ENCODE assay signal across 13 cellular contexts in genomic region chr5:131282235-131282634, GRCh38. TPM values are rescaled to one million over a fixed set of nuclear protein-coding genes. Genes with fewer than 3 reads are reported as not detected.
DNase-seq lines count a peak whose midpoint lies in the region; ATAC-seq and TF ChIP-seq lines count a peak whose summit lies in the region.
"Had no signal": no experiment of that assay in that cellular context is flagged by ENCODE, and none has a peak within 500 bp of the region (broad histone marks: within the 10 kb centered on the region; RNA-seq: fewer than 3 reads in every experiment).

No MANE protein-coding gene starts in this region.

- DNase-seq in ACHN (peak; percentile 16), Karpas-422 (no peak), T47D (ENCODE audit: low read depth in 1 of 2, low spot score in 1 of 2) (peak; percentile 23 to 45), BE2C (no peak), NCI-H526 treated with DMSO at 0.1 percent for 48 hours (lab: John Stamatoyannopoulos, UW) (no peak), SKM-1 (lab: John Stamatoyannopoulos, UW; ENCODE audit: unreplicated experiment) (no peak)
- DNase-seq: NCI-H1092 treated with DMSO at 0.1 percent for 48 hours; NK-92 treated with Interleukin-12 subunit alpha and Interleukin-12 subunit beta, amount 100 ng/mL, for 24 hours; sigmoid colon had no signal

- no peaks in the 10 kb centered on the region for H4K20me1 ChIP-seq in Karpas-422 (ENCODE audit: insufficient read depth, low read depth, low read length)

- H3K27me3 ChIP-seq in Karpas-422 (ENCODE audit: low read length) (no peaks in the 10 kb centered on the region), mucosa of stomach (ENCODE audit: control insufficient read depth, insufficient read depth, low read length) (no peaks in the 10 kb centered on the region), BE2C (no peaks in the 10 kb centered on the region)
- H3K27me3 ChIP-seq: BLaER1 treated with 17β-estradiol and CSF1 and Interleukin-3, amounts not matched to agents 10 nM and 100 nM; gastroesophageal sphincter; sigmoid colon had no signal

- peaks cover 95% of the 10 kb centered on the region for H3K79me2 ChIP-seq in Karpas-422 (ENCODE audit: low read length)

- H3K36me3 ChIP-seq in Karpas-422 (ENCODE audit: insufficient read depth, low read length) (peaks cover 20% of the 10 kb centered on the region; the same call in 1 of the 2 replicates), mucosa of stomach (ENCODE audit: control insufficient read depth, insufficient read depth, low read length) (no peaks in the 10 kb centered on the region), BE2C (no peaks in the 10 kb centered on the region)
- H3K36me3 ChIP-seq: gastroesophageal sphincter, sigmoid colon had no signal

- H3K4me3 ChIP-seq in Karpas-422 (ENCODE audit: low read length): no peak overlapping the region
- no peak overlapping the region for H3K4me3 ChIP-seq in mucosa of stomach (ENCODE audit: low read length)
- no peak overlapping the region for H3K4me3 ChIP-seq in BE2C (ENCODE audit: low read depth, low read length)
- H3K4me3 ChIP-seq: BLaER1 treated with 17β-estradiol and CSF1 and Interleukin-3, amounts not matched to agents 10 nM and 100 nM; gastroesophageal sphincter; sigmoid colon had no signal

- in situ Hi-C loops in ACHN (cut with HindIII; ENCODE audit: low pct_ligation_motif_present, low pct_unique_long_range_greater_than_20kb, low sequenced_read_pairs): no loop called here
- in situ Hi-C loops in T47D (cut with HindIII; ENCODE audit: low pct_unique_long_range_greater_than_20kb, low sequenced_read_pairs): no loop called here

- TF ChIP-seq CTCF in BE2C (IDR thresholded peaks at IDR 0.05; ENCODE audit: low read depth, low read length): no peak

- H2AFZ ChIP-seq in Karpas-422 (ENCODE audit: low read length): no peak overlapping the region

- ATAC-seq in HG02852 (IDR thresholded peaks at IDR 0.05; ENCODE audit: unreplicated experiment): no peak
- ATAC-seq: gastroesophageal sphincter had no signal

- peak overlapping the region; percentile 67; the same call in 1 of the 2 replicates for H3K27ac ChIP-seq in Karpas-422 (ENCODE audit: low read length)
- H3K27ac ChIP-seq: BLaER1 treated with 17β-estradiol and CSF1 and Interleukin-3, amounts not matched to agents 10 nM and 100 nM; gastroesophageal sphincter; sigmoid colon had no signal

- H3K9me3 ChIP-seq in Karpas-422 (ENCODE audit: low read length): no peaks in the 10 kb centered on the region
- no peaks in the 10 kb centered on the region for H3K9me3 ChIP-seq in mucosa of stomach (ENCODE audit: control insufficient read depth, low read length)
- no peaks in the 10 kb centered on the region; the same call in 1 of the 2 replicates for H3K9me3 ChIP-seq in BE2C
- H3K9me3 ChIP-seq: gastroesophageal sphincter, sigmoid colon had no signal

- H3K4me1 ChIP-seq in Karpas-422 (ENCODE audit: low read length) (peaks cover 65% of the 10 kb centered on the region), mucosa of stomach (ENCODE audit: control insufficient read depth, insufficient read depth, low read length) (peaks cover 24% of the 10 kb centered on the region), BE2C (no peaks in the 10 kb centered on the region)

- H3K4me2 ChIP-seq in Karpas-422 (ENCODE audit: low read depth, low read length, poor library complexity, severe bottlenecking): no peak overlapping the region

- H3K9ac ChIP-seq in Karpas-422 (ENCODE audit: low read length) (no peak overlapping the region), mucosa of stomach (ENCODE audit: low read length) (peak overlapping the region; percentile 72)

- H3K9me2 ChIP-seq in Karpas-422 (replicated peaks; ENCODE audit: insufficient read depth, low read length): no peaks in the 10 kb centered on the region

RNA-seq across cellular contexts. Expression of gene CDC42SE2, which starts 18.4 kb away (rescaled TPM):
- 57.4 and 143 TPM in 2 replicates for total RNA-seq in Karpas-422 (2014; rRNA removed; shearing (Covaris generic); ENCODE audit: low replicate concordance)
- polyA plus RNA-seq in BE2C (2012; ENCODE audit: insufficient read depth, insufficient read length, low read depth): 9.1 TPM

Comparison
In these comparisons a context has a peak if more than half of its experiments do, and no peak if none do; other contexts are left out.
1. DNase-seq: peak in ACHN (single experiment) and T47D (2 of 2); none in Karpas-422 (single experiment), BE2C (single experiment), NCI-H526 treated with DMSO at 0.1 percent for 48 hours (single experiment) and SKM-1 (single experiment).